In the genomic region with DNA sequence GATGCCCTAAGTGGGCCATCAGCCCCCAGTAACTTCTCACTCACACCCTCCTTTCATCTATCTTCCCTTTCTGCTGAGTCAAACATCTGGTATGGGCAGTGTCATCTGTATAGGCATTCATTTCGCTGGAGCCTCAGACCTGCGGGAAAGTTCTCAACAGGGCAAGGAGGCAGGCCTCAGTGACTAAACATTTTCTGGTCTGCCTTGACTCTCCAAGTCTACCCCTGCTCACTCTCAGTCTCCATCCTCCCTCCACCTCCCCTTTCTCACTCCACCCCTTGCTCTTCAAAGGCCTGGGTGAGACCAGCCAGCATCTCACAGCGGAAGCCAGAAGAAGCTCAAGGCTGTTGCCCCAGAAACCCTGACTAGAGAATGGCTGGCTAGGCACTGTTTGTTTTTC, we compare ENCODE assay signal across 1 cellular context.
TF ChIP-seq lines count a peak whose summit lies in the region.

No MANE protein-coding gene starts in this region.

TF ChIP-seq in GM23338, 12 proteins besides CTCF, POLR2A, EP300 and RAD21:
- TF ChIP-seq, protein P1, sequence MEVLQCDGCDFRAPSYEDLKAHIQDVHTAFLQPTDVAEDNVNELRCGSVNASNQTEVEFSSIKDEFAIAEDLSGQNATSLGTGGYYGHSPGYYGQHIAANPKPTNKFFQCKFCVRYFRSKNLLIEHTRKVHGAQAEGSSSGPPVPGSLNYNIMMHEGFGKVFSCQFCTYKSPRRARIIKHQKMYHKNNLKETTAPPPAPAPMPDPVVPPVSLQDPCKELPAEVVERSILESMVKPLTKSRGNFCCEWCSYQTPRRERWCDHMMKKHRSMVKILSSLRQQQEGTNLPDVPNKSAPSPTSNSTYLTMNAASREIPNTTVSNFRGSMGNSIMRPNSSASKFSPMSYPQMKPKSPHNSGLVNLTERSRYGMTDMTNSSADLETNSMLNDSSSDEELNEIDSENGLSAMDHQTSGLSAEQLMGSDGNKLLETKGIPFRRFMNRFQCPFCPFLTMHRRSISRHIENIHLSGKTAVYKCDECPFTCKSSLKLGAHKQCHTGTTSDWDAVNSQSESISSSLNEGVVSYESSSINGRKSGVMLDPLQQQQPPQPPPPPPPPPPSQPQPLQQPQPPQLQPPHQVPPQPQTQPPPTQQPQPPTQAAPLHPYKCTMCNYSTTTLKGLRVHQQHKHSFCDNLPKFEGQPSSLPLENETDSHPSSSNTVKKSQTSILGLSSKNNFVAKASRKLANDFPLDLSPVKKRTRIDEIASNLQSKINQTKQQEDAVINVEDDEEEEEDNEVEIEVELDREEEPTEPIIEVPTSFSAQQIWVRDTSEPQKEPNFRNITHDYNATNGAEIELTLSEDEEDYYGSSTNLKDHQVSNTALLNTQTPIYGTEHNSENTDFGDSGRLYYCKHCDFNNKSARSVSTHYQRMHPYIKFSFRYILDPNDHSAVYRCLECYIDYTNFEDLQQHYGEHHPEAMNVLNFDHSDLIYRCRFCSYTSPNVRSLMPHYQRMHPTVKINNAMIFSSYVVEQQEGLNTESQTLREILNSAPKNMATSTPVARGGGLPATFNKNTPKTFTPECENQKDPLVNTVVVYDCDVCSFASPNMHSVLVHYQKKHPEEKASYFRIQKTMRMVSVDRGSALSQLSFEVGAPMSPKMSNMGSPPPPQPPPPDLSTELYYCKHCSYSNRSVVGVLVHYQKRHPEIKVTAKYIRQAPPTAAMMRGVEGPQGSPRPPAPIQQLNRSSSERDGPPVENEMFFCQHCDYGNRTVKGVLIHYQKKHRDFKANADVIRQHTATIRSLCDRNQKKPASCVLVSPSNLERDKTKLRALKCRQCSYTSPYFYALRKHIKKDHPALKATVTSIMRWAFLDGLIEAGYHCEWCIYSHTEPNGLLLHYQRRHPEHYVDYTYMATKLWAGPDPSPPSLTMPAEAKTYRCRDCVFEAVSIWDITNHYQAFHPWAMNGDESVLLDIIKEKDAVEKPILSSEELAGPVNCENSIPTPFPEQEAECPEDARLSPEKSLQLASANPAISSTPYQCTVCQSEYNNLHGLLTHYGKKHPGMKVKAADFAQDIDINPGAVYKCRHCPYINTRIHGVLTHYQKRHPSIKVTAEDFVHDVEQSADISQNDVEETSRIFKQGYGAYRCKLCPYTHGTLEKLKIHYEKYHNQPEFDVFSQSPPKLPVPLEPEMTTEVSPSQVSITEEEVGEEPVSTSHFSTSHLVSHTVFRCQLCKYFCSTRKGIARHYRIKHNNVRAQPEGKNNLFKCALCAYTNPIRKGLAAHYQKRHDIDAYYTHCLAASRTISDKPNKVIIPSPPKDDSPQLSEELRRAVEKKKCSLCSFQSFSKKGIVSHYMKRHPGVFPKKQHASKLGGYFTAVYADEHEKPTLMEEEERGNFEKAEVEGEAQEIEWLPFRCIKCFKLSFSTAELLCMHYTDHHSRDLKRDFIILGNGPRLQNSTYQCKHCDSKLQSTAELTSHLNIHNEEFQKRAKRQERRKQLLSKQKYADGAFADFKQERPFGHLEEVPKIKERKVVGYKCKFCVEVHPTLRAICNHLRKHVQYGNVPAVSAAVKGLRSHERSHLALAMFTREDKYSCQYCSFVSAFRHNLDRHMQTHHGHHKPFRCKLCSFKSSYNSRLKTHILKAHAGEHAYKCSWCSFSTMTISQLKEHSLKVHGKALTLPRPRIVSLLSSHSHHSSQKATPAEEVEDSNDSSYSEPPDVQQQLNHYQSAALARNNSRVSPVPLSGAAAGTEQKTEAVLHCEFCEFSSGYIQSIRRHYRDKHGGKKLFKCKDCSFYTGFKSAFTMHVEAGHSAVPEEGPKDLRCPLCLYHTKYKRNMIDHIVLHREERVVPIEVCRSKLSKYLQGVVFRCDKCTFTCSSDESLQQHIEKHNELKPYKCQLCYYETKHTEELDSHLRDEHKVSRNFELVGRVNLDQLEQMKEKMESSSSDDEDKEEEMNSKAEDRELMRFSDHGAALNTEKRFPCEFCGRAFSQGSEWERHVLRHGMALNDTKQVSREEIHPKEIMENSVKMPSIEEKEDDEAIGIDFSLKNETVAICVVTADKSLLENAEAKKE (CRISPR knock-in tag; IDR thresholded peaks at IDR 0.05), result peak; percentile 66; the same call in 1 of the 2 replicates
- TF ChIP-seq EZH2 (IDR thresholded peaks at IDR 0.05; ENCODE audit: low read depth, unreplicated experiment) (no peak), NANOG (IDR thresholded peaks at IDR 0.05; ENCODE audit: borderline replicate concordance) (no peak), ZNF114 (CRISPR knock-in tag; IDR thresholded peaks at IDR 0.05) (no peak), POLR2AphosphoS5 (IDR thresholded peaks at IDR 0.05; ENCODE audit: low read depth) (no peak)
